ENCODE assay signal across 22 cellular contexts in the genomic region with DNA sequence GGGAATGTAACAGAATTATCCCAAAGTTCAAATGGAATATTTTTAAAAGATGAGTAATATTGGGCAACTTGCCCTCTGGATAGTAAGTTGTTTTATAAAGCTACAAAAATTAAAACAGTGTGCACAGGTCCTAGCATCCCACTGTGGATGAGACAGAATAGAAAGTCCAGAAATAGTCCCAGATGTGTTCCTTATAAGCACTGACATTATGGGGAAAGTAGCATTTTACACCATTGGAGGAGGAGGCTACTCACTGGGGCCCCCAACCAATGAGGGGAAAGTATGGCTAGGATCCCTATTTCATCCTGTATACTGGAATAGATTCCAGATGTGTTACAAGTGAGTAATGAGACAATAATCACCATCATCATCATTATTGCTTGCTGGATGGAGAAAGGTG. TPM values are rescaled to one million over a fixed set of nuclear protein-coding genes. Genes with fewer than 3 reads are reported as not detected.
DNase-seq lines count a peak whose midpoint lies in the region; ATAC-seq, FAIRE-seq and TF ChIP-seq lines count a peak whose summit lies in the region.
"Had no signal": no experiment of that assay in that cellular context is flagged by ENCODE, and none has a peak within 500 bp of the region (broad histone marks: within the 10 kb centered on the region; RNA-seq: fewer than 3 reads in every experiment).

No MANE protein-coding gene starts in this region.

- FAIRE-seq in endometrium (lab: Jason Lieb, UNC) = peak; percentile 94
- FAIRE-seq: TTC549 had no signal

- CTCF ChIA-PET in activated naive CD4-positive, alpha-beta T cell treated with anti-CD3 and anti-CD28 coated beads for 36 hours (lab: Charles Lee) = interaction anchor here (4.8 to 9.3 kb wide), 2 partner anchors 13 kb away, joined by 57 to 71 read pairs; no protein-coding TSS in a partner anchor

- DNase-seq in activated naive CD4-positive, alpha-beta T cell treated with anti-CD3 and anti-CD28 coated beads for 36 hours = no peak
- DNase-seq in activated naive CD4-positive, alpha-beta T cell treated with Interleukin-2 at 50 U/mL for 16 hours = no peak
- peak; percentile 57 for DNase-seq in HFFc6
- no peak for DNase-seq in stimulated activated effector memory CD8-positive, alpha-beta T cell treated with anti-CD3 and anti-CD28 coated beads, Interleukin-12 subunit alpha, Interleukin-12 subunit beta, amount 100 ng/mL, for 72 hours (ENCODE audit: low spot score in 2 of 2)
- no peak for DNase-seq in cerebellum (ENCODE audit: low spot score)
- no peak for DNase-seq in NCI-H2196 (lab: John Stamatoyannopoulos, UW; ENCODE audit: unreplicated experiment)
- DNase-seq: activated naive CD4-positive, alpha-beta T cell treated with anti-CD3 and anti-CD28 coated beads, Interleukin-2, amount 50 U/mL, for 16 hours; CD8-positive, alpha-beta T cell; DMS53; head of caudate nucleus; midbrain; SW 1271; tibial artery had no signal

- no peaks in the 10 kb centered on the region for H3K9me3 Mint-ChIP-seq in activated naive CD4-positive, alpha-beta T cell treated with anti-CD3 and anti-CD28 coated beads for 36 hours
- H3K9me3 Mint-ChIP-seq in HFFc6 = no peaks in the 10 kb centered on the region
- H3K9me3 Mint-ChIP-seq in stimulated activated effector memory CD8-positive, alpha-beta T cell treated with anti-CD3 and anti-CD28 coated beads, Interleukin-12 subunit alpha, Interleukin-12 subunit beta, amount 100 ng/mL, for 72 hours = no peaks in the 10 kb centered on the region
- H3K9me3 Mint-ChIP-seq: CD8-positive, alpha-beta T cell; stimulated activated naive CD8-positive, alpha-beta T cell treated with anti-CD3 and anti-CD28 coated beads, Interleukin-15, Interleukin-2, amounts not matched to agents 100 ng/mL and 50 ng/mL, for 24 hours had no signal

- no peak for TF ChIP-seq CTCF in HFFc6 (IDR thresholded peaks at IDR 0.05)

- intact Hi-C loops in activated naive CD4-positive, alpha-beta T cell treated with anti-CD3 and anti-CD28 coated beads for 36 hours (cut with micrococcal nuclease) = no loop called here

- no peak overlapping the region for H3K27ac Mint-ChIP-seq in activated naive CD4-positive, alpha-beta T cell treated with anti-CD3 and anti-CD28 coated beads for 36 hours
- peak overlapping the region; percentile 61 for H3K27ac Mint-ChIP-seq in HFFc6
- H3K27ac Mint-ChIP-seq in stimulated activated effector memory CD8-positive, alpha-beta T cell treated with anti-CD3 and anti-CD28 coated beads, Interleukin-12 subunit alpha, Interleukin-12 subunit beta, amount 100 ng/mL, for 72 hours = no peak overlapping the region
- H3K27ac Mint-ChIP-seq: CD8-positive, alpha-beta T cell; neural progenitor cell; stimulated activated naive CD8-positive, alpha-beta T cell treated with anti-CD3 and anti-CD28 coated beads, Interleukin-15, Interleukin-2, amounts not matched to agents 100 ng/mL and 50 ng/mL, for 24 hours had no signal

- H3K4me3 Mint-ChIP-seq in activated naive CD4-positive, alpha-beta T cell treated with anti-CD3 and anti-CD28 coated beads for 36 hours = peak overlapping the region; percentile 4
- H3K4me3 Mint-ChIP-seq in HFFc6 = peak overlapping the region; percentile 57
- H3K4me3 Mint-ChIP-seq in stimulated activated effector memory CD8-positive, alpha-beta T cell treated with anti-CD3 and anti-CD28 coated beads, Interleukin-12 subunit alpha, Interleukin-12 subunit beta, amount 100 ng/mL, for 72 hours = peak overlapping the region; percentile 96
- H3K4me3 Mint-ChIP-seq: CD8-positive, alpha-beta T cell; neural progenitor cell; stimulated activated naive CD8-positive, alpha-beta T cell treated with anti-CD3 and anti-CD28 coated beads, Interleukin-15, Interleukin-2, amounts not matched to agents 100 ng/mL and 50 ng/mL, for 24 hours had no signal

- H3K4me1 Mint-ChIP-seq in activated naive CD4-positive, alpha-beta T cell treated with anti-CD3 and anti-CD28 coated beads for 36 hours (ENCODE audit: low read depth) = peaks cover 70% of the 10 kb centered on the region
- peaks cover 42% of the 10 kb centered on the region for H3K4me1 Mint-ChIP-seq in HFFc6 (ENCODE audit: low read depth)
- H3K4me1 Mint-ChIP-seq in stimulated activated effector memory CD8-positive, alpha-beta T cell treated with anti-CD3 and anti-CD28 coated beads, Interleukin-12 subunit alpha, Interleukin-12 subunit beta, amount 100 ng/mL, for 72 hours = peaks cover 63% of the 10 kb centered on the region

- no peak for ATAC-seq in stimulated activated effector memory CD8-positive, alpha-beta T cell treated with anti-CD3 and anti-CD28 coated beads, Interleukin-12 subunit alpha, Interleukin-12 subunit beta, amount 100 ng/mL, for 72 hours
- no peak for ATAC-seq in HG02571 (IDR thresholded peaks at IDR 0.05; ENCODE audit: unreplicated experiment)
- ATAC-seq: CD8-positive, alpha-beta T cell; left lobe of liver; psoas muscle; Right ventricle myocardium inferior had no signal

- peaks cover 85% of the 10 kb centered on the region for H3K36me3 Mint-ChIP-seq in activated naive CD4-positive, alpha-beta T cell treated with anti-CD3 and anti-CD28 coated beads for 36 hours (ENCODE audit: low read depth)
- H3K36me3 Mint-ChIP-seq in HFFc6 (ENCODE audit: low read depth) = peaks cover 19% of the 10 kb centered on the region
- peaks cover 97% of the 10 kb centered on the region for H3K36me3 Mint-ChIP-seq in stimulated activated effector memory CD8-positive, alpha-beta T cell treated with anti-CD3 and anti-CD28 coated beads, Interleukin-12 subunit alpha, Interleukin-12 subunit beta, amount 100 ng/mL, for 72 hours

- no peaks in the 10 kb centered on the region for H3K27me3 Mint-ChIP-seq in activated naive CD4-positive, alpha-beta T cell treated with anti-CD3 and anti-CD28 coated beads for 36 hours (ENCODE audit: low read depth)
- peaks cover 2% of the 10 kb centered on the region; the same call in 1 of the 2 replicates for H3K27me3 Mint-ChIP-seq in HFFc6 (ENCODE audit: insufficient read depth)
- H3K27me3 Mint-ChIP-seq: stimulated activated naive CD8-positive, alpha-beta T cell treated with anti-CD3 and anti-CD28 coated beads, Interleukin-15, Interleukin-2, amounts not matched to agents 100 ng/mL and 50 ng/mL, for 24 hours had no signal

RNA-seq across cellular contexts. Expression of a gene that starts 4.8 kb away (rescaled TPM):
- total RNA-seq in activated naive CD4-positive, alpha-beta T cell treated with anti-CD3 and anti-CD28 coated beads for 36 hours = 100 to 1,000 TPM; 349 to 351 TPM
- 10 to 100 TPM in 3 of 6 experiments, 1 to 10 TPM in 3; 9.6 to 13.6 (median 10.0) TPM for total RNA-seq in HFFc6 (2021; fragmentation: NEBNext Ultra II Directional; extraction: Animal tissue kit (Norgen Biotek cat#: 25700))
- 2.6 TPM for total RNA-seq in cerebellum

RNA-seq across cellular contexts. Expression of a gene that starts 36.2 kb away (rescaled TPM):
- total RNA-seq in activated naive CD4-positive, alpha-beta T cell treated with anti-CD3 and anti-CD28 coated beads for 36 hours = under 1 TPM; 0.48 to 0.57 TPM
- total RNA-seq in HFFc6 (2021; fragmentation: NEBNext Ultra II Directional; extraction: Animal tissue kit (Norgen Biotek cat#: 25700)) = not detected
- total RNA-seq in cerebellum = not detected
- total RNA-seq: CD8-positive, alpha-beta T cell; esophagus muscularis mucosa had no signal

Comparison
In these comparisons a context has a peak if more than half of its experiments do, and no peak if none do; other contexts are left out.
1. H3K4me3 Mint-ChIP-seq: peak in every context shown above with its lines; median percentile 96 in stimulated activated effector memory CD8-positive, alpha-beta T cell treated with anti-CD3 and anti-CD28 coated beads, Interleukin-12 subunit alpha, Interleukin-12 subunit beta, amount 100 ng/mL, for 72 hours; 57 in HFFc6; 4 in activated naive CD4-positive, alpha-beta T cell treated with anti-CD3 and anti-CD28 coated beads for 36 hours.
2. RNA of a gene that starts 4.8 kb away (total RNA-seq): 349 to 351 TPM in activated naive CD4-positive, alpha-beta T cell treated with anti-CD3 and anti-CD28 coated beads for 36 hours; 9.6 to 13.6 TPM in HFFc6 and 2.6 TPM in cerebellum (single experiment); every median in the first group is over 10 times any median in the second.